In genomic region chr3:105823149-105823866, GRCh38 we compare ENCODE assay signal across 8 cellular contexts. TPM values are rescaled to one million over a fixed set of nuclear protein-coding genes. Genes with fewer than 3 reads are reported as not detected.
A peak's percentile ranks its signal among the peaks of the same experiment; 100 is the strongest.
DNase-seq lines count a peak whose midpoint lies in the region; ATAC-seq and TF ChIP-seq lines count a peak whose summit lies in the region.

No MANE protein-coding gene starts in this region.

- ATAC-seq in GM19035 (IDR thresholded peaks at IDR 0.05; ENCODE audit: unreplicated experiment) (no peak), GM18519 (IDR thresholded peaks at IDR 0.05; ENCODE audit: low FRiP score, unreplicated experiment) (no peak)

- no peaks in the 10 kb centered on the region for H3K36me3 ChIP-seq in MG63
- H3K36me3 ChIP-seq in muscle layer of duodenum (ENCODE audit: control insufficient read depth in 1 of 2, insufficient read depth in 2 of 2, low read length in 2 of 2) = peaks cover 4 to 23% of the 10 kb centered on the region in 2 donors

- H3K9me3 ChIP-seq in MG63 (no peaks in the 10 kb centered on the region; the same call in 1 of the 2 replicates), muscle layer of duodenum (ENCODE audit: control insufficient read depth in 1 of 2, low read length in 2 of 2) (no peaks in the 10 kb centered on the region)

- H3K4me3 ChIP-seq in MG63 (no peak overlapping the region), choroid plexus epithelial cell (ENCODE audit: low read depth, low read length) (no peak overlapping the region), muscle layer of duodenum (ENCODE audit: low read depth in 1 of 2, low read length in 2 of 2) (no peak overlapping the region)

- H3K4me1 ChIP-seq in muscle layer of duodenum (ENCODE audit: control insufficient read depth in 1 of 2, insufficient read depth in 2 of 2, low read length in 2 of 2) = peaks cover 20 to 22% of the 10 kb centered on the region in 2 donors

- H3K27me3 ChIP-seq in MG63 (no peaks in the 10 kb centered on the region), muscle layer of duodenum (ENCODE audit: low read depth, low read length) (no peaks in the 10 kb centered on the region)

- peak overlapping the region; percentile 77 for H3K27ac ChIP-seq in muscle layer of duodenum (ENCODE audit: low read length)

- no peak for TF ChIP-seq CTCF in choroid plexus epithelial cell (conservative IDR thresholded peaks at IDR 0.05; ENCODE audit: low read depth, low read length)

- DNase-seq in AG08396 (ENCODE audit: low spot score) = peak; percentile 64
- DNase-seq in MG63 = peak; percentile 72
- peak; percentile 97 for DNase-seq in choroid plexus epithelial cell (ENCODE audit: low read depth)
- DNase-seq in NCI-H1417 (lab: John Stamatoyannopoulos, UW) = no peak
- no peak for DNase-seq in NCI-H2081 treated with DMSO at 0.1 percent for 48 hours (lab: John Stamatoyannopoulos, UW)

RNA-seq across cellular contexts. Expression of gene CBLB, which starts 45.5 kb away (rescaled TPM):
- 2.9 and 14.5 TPM in 2 replicates for total RNA-seq in MG63 (2014; rRNA removed; shearing (Covaris generic); ENCODE audit: low replicate concordance)

Comparison
In these comparisons a context has a peak if more than half of its experiments do, and no peak if none do; other contexts are left out.
1. DNase-seq: peak in AG08396 (single experiment), MG63 (single experiment) and choroid plexus epithelial cell (single experiment); none in NCI-H1417 (0 of 3) and NCI-H2081 treated with DMSO at 0.1 percent for 48 hours (single experiment).